8 cellular contexts compared by ENCODE assay signal in the genomic region with DNA sequence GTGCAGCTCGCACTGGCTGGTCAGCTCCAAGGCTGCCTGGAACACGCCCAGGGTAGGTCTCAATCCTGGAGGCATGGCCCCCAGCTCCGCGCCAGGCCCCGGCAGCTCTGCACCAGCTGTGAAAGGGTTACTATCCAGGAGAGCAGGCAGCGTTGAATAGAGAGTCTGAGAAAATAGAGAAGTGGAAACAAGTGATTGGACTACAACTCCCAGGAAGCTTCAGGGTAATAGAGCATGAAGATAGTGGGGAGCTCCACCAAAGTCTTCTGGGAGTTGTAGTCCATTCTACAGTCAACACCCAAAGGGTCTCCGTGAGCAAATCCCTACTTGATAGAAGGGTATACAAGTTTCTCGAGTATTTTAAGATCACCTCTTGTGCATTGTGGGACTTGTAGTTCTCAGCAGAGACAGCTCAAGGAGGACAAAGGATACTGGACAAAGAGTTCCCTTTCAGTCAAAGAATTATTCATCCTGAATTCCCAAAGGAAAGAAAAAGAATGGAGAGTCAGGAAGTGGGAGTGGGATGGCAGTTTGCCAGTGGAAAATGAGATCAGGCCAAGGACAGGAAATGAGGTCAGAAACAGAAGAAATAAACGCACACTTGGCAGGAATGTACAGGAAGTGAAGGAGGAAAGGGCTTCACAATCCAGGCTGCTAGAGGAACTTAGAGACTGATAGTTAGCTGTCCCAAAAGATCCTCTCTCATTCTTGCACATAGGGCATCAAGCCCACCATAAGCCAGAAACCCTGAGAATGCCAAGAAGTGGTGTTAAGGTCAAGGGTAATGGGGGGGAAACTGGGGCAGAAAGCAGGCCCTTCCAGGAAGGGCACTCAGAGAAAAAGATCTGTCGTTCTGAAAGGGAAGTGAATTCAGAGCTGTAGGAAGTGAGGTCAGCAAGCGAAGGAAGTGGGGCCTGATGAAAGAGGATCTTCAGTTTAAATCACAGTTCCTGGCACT. TPM values are rescaled to one million over a fixed set of nuclear protein-coding genes. Genes with fewer than 3 reads are reported as not detected.
DNase-seq lines count a peak whose midpoint lies in the region; ATAC-seq and TF ChIP-seq lines count a peak whose summit lies in the region.

No MANE protein-coding gene starts in this region.

- peak overlapping the region; percentile 29 for H3K4me3 Mint-ChIP-seq in stimulated activated naive CD8-positive, alpha-beta T cell treated with anti-CD3 and anti-CD28 coated beads, Interleukin-15, Interleukin-2, amounts not matched to agents 100 ng/mL and 50 ng/mL, for 24 hours

- H3K4me3 ChIP-seq in cardiac fibroblast (replicated peaks in 1 of 2; ENCODE audit: low read depth in 2 of 2, low read length in 2 of 2), result peak overlapping the region in 1 of 2 donors; percentile 11

- H3K27me3 Mint-ChIP-seq in stimulated activated naive CD8-positive, alpha-beta T cell treated with anti-CD3 and anti-CD28 coated beads, Interleukin-15, Interleukin-2, amounts not matched to agents 100 ng/mL and 50 ng/mL, for 24 hours, result no peaks in the 10 kb centered on the region

- no peak for ATAC-seq in GM21528 (IDR thresholded peaks at IDR 0.05; ENCODE audit: low FRiP score, unreplicated experiment)

- no peak for TF ChIP-seq CTCF in cardiac fibroblast (IDR thresholded peaks at IDR 0.05; ENCODE audit: low read depth, low read length)

- DNase-seq in COR-L47 (lab: John Stamatoyannopoulos, UW), result peak; percentile 52
- peak; percentile 89 for DNase-seq in HT1080 (ENCODE audit: low read depth)
- peak; percentile 95 for DNase-seq in RKO (ENCODE audit: low spot score)
- peak; percentile 98 to 99 for DNase-seq in cardiac fibroblast (ENCODE audit: low read depth in 2 of 2)
- DNase-seq in kidney glomerular epithelial cell (lab: John Stamatoyannopoulos, UW), result peak; percentile 93
- no peak for DNase-seq in putamen (ENCODE audit: low spot score)

- peaks cover 15% of the 10 kb centered on the region for H3K36me3 Mint-ChIP-seq in stimulated activated naive CD8-positive, alpha-beta T cell treated with anti-CD3 and anti-CD28 coated beads, Interleukin-15, Interleukin-2, amounts not matched to agents 100 ng/mL and 50 ng/mL, for 24 hours (ENCODE audit: low read depth)

- H3K4me1 Mint-ChIP-seq in stimulated activated naive CD8-positive, alpha-beta T cell treated with anti-CD3 and anti-CD28 coated beads, Interleukin-15, Interleukin-2, amounts not matched to agents 100 ng/mL and 50 ng/mL, for 24 hours (ENCODE audit: low read depth), result peaks cover 30% of the 10 kb centered on the region

- H3K9me3 Mint-ChIP-seq in stimulated activated naive CD8-positive, alpha-beta T cell treated with anti-CD3 and anti-CD28 coated beads, Interleukin-15, Interleukin-2, amounts not matched to agents 100 ng/mL and 50 ng/mL, for 24 hours, result peaks cover 14% of the 10 kb centered on the region

- H3K27ac Mint-ChIP-seq in stimulated activated naive CD8-positive, alpha-beta T cell treated with anti-CD3 and anti-CD28 coated beads, Interleukin-15, Interleukin-2, amounts not matched to agents 100 ng/mL and 50 ng/mL, for 24 hours, result peak overlapping the region; percentile 89

RNA-seq across cellular contexts. Expression of a gene that starts 5.5 kb away (rescaled TPM):
- total RNA-seq in HT1080 (2014; rRNA removed; shearing (Covaris generic)), result 0.35 TPM in 1 of 2 replicates, not detected in the other
- polyA plus RNA-seq in HT1080 (2015; cell fraction: cytosol; rRNA removed), result 0.40 TPM in 2 replicates
- 0.24 TPM in 1 of 2 replicates, not detected in the other for polyA plus RNA-seq in HT1080 (2015; cell fraction: nucleus; rRNA removed)

RNA-seq across cellular contexts. Expression of a gene that starts 15.3 kb away (rescaled TPM):
- not detected in 2 replicates for total RNA-seq in HT1080 (2014; rRNA removed; shearing (Covaris generic))
- polyA plus RNA-seq in HT1080 (2015; cell fraction: cytosol; rRNA removed), result 0.06 TPM in 1 of 2 replicates, not detected in the other
- 0.08 TPM in 1 of 2 replicates, not detected in the other for polyA plus RNA-seq in HT1080 (2015; cell fraction: nucleus; rRNA removed)

RNA-seq across cellular contexts. Expression of a gene that starts 21.6 kb away (rescaled TPM):
- total RNA-seq in HT1080 (2014; rRNA removed; shearing (Covaris generic)), result not detected in 2 replicates
- not detected in 2 replicates for polyA plus RNA-seq in HT1080 (2015; cell fraction: cytosol; rRNA removed)
- polyA plus RNA-seq in HT1080 (2015; cell fraction: nucleus; rRNA removed), result not detected in 2 replicates

RNA-seq across cellular contexts. Expression of a gene that starts 27.4 kb away (rescaled TPM):
- total RNA-seq in HT1080 (2014; rRNA removed; shearing (Covaris generic)), result 0.10 TPM in 1 of 2 replicates, not detected in the other
- 0.65 and 1.2 TPM in 2 replicates for polyA plus RNA-seq in HT1080 (2015; cell fraction: cytosol; rRNA removed)
- polyA plus RNA-seq in HT1080 (2015; cell fraction: nucleus; rRNA removed), result 0.85 and 1.4 TPM in 2 replicates

RNA-seq across cellular contexts. Expression of a gene that starts 29.3 kb away (rescaled TPM):
- total RNA-seq in HT1080 (2014; rRNA removed; shearing (Covaris generic)), result not detected in 2 replicates
- polyA plus RNA-seq in HT1080 (2015; cell fraction: cytosol; rRNA removed), result not detected in 2 replicates
- not detected in 2 replicates for polyA plus RNA-seq in HT1080 (2015; cell fraction: nucleus; rRNA removed)
